ENCODE assay signal across 8 cellular contexts in the genomic region with DNA sequence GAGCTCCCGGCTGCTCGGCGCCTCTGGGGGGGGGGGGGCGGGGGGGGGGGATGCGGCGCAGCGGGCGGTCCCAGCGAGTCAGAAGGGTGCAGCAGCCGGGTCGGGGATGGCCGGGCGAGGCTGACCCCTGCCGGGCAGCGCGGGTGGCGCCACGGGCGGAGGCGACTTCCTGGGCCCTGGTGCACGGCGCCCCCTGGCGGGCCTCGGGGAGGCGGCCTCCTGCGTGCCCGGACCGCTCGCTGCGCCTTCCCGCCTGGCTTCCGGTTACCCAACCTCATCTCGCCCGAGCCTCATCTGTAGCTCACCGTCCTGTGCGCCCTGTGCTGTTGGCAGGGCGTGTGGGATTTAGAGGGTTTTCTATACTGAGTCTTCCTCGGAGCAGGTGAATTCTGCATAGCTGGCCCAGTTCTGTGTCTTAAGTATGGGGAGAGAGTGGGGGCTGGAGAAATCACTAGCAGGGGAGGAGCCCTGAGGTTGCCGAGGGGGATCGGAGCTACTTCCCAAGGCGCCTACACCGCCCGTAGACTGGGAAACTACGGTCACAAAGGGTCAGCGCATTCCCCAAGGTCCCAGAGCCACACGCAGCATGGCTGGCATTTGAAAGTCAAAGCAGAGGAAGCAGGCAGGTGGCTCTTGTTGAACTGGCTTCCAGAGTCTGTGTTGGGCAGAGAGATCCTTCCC. TPM values are rescaled to one million over a fixed set of nuclear protein-coding genes. Genes with fewer than 3 reads are reported as not detected.
DNase-seq lines count a peak whose midpoint lies in the region; ATAC-seq, FAIRE-seq and TF ChIP-seq lines count a peak whose summit lies in the region.

No MANE protein-coding gene starts in this region.

- peaks cover 30% of the 10 kb centered on the region for H3K27me3 Mint-ChIP-seq in WTC11 (ENCODE audit: low read depth)

- TF ChIP-seq CTCF in 22Rv1 (IDR thresholded peaks at IDR 0.05) (peak; percentile 98), WTC11 (IDR thresholded peaks at IDR 0.05) (peak; percentile 90), bronchial epithelial cell (IDR thresholded peaks at IDR 0.05; ENCODE audit: insufficient read depth, low read length, severe bottlenecking) (peak; percentile 94)

- no peaks in the 10 kb centered on the region for H3K9me3 Mint-ChIP-seq in WTC11

- H3K27ac Mint-ChIP-seq in WTC11, result no peak overlapping the region

- peak overlapping the region; percentile 43 for H3K4me3 ChIP-seq in bronchial epithelial cell (ENCODE audit: low read depth, low read length)

- CTCF ChIA-PET in WTC11 (lab: Charles Lee), result interaction anchor here (0.5 to 5.9 kb wide), 110 partner anchors 8 to 1258 kb away, joined by 3 to 268 read pairs (median 4); a partner anchor contains a TSS

- no peak for FAIRE-seq in bronchial epithelial cell (lab: Jason Lieb, UNC)

- POLR2A ChIA-PET in WTC11 (lab: Charles Lee), result interaction anchor here (0.6 kb wide), 1 partner anchor 132 kb away, joined by 4 read pairs; no protein-coding TSS in a partner anchor

- H3K36me3 Mint-ChIP-seq in WTC11, result no peaks in the 10 kb centered on the region

- DNase-seq in NCI-H1930 (lab: John Stamatoyannopoulos, UW), result peak; percentile 13 to 70
- DNase-seq in WTC11 (ENCODE audit: low spot score), result peak; percentile 86
- DNase-seq in bronchial epithelial cell (ENCODE audit: low read depth), result peak; percentile 72
- peak; percentile 89 for DNase-seq in iris pigment epithelial cell (ENCODE audit: low read depth)
- peak; percentile 67 for DNase-seq in smooth muscle cell of the brain vasculature (ENCODE audit: low read depth, low spot score)

- H3K36me3 ChIP-seq in bronchial epithelial cell (ENCODE audit: control insufficient read depth, insufficient read depth, low read length), result no peaks in the 10 kb centered on the region

- no peaks in the 10 kb centered on the region for H3K27me3 ChIP-seq in bronchial epithelial cell (ENCODE audit: control insufficient read depth, insufficient read depth, low read length)

- peak overlapping the region; percentile 66 for H3K4me3 Mint-ChIP-seq in WTC11

- H3K27ac ChIP-seq in 22Rv1, result no peak overlapping the region

- peaks cover 16% of the 10 kb centered on the region for H3K4me1 Mint-ChIP-seq in WTC11

- ATAC-seq in GM18498 (IDR thresholded peaks at IDR 0.05; ENCODE audit: unreplicated experiment), result peak; percentile 86
- ATAC-seq in HG02970 (IDR thresholded peaks at IDR 0.05; ENCODE audit: low FRiP score, unreplicated experiment), result peak; percentile 81
- ATAC-seq in WTC11, result peak; percentile 77

TF ChIP-seq in WTC11, 78 proteins besides CTCF, POLR2A, EP300 and RAD21 (continues in another document):
- TF ChIP-seq, protein P1, sequence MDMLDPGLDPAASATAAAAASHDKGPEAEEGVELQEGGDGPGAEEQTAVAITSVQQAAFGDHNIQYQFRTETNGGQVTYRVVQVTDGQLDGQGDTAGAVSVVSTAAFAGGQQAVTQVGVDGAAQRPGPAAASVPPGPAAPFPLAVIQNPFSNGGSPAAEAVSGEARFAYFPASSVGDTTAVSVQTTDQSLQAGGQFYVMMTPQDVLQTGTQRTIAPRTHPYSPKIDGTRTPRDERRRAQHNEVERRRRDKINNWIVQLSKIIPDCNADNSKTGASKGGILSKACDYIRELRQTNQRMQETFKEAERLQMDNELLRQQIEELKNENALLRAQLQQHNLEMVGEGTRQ (CRISPR knock-in tag; IDR thresholded peaks at IDR 0.05), result no peak
- TF ChIP-seq ZNF263 (CRISPR knock-in tag; IDR thresholded peaks at IDR 0.05; ENCODE audit: low read depth), result no peak
- TF ChIP-seq, protein P2, sequence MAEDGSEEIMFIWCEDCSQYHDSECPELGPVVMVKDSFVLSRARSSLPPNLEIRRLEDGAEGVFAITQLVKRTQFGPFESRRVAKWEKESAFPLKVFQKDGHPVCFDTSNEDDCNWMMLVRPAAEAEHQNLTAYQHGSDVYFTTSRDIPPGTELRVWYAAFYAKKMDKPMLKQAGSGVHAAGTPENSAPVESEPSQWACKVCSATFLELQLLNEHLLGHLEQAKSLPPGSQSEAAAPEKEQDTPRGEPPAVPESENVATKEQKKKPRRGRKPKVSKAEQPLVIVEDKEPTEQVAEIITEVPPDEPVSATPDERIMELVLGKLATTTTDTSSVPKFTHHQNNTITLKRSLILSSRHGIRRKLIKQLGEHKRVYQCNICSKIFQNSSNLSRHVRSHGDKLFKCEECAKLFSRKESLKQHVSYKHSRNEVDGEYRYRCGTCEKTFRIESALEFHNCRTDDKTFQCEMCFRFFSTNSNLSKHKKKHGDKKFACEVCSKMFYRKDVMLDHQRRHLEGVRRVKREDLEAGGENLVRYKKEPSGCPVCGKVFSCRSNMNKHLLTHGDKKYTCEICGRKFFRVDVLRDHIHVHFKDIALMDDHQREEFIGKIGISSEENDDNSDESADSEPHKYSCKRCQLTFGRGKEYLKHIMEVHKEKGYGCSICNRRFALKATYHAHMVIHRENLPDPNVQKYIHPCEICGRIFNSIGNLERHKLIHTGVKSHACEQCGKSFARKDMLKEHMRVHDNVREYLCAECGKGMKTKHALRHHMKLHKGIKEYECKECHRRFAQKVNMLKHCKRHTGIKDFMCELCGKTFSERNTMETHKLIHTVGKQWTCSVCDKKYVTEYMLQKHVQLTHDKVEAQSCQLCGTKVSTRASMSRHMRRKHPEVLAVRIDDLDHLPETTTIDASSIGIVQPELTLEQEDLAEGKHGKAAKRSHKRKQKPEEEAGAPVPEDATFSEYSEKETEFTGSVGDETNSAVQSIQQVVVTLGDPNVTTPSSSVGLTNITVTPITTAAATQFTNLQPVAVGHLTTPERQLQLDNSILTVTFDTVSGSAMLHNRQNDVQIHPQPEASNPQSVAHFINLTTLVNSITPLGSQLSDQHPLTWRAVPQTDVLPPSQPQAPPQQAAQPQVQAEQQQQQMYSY (CRISPR knock-in tag; IDR thresholded peaks at IDR 0.05), result no peak
- no peak for TF ChIP-seq EMX1 (CRISPR knock-in tag; IDR thresholded peaks at IDR 0.05)
- no peak for TF ChIP-seq ZBTB21 (CRISPR knock-in tag; IDR thresholded peaks at IDR 0.05; ENCODE audit: borderline replicate concordance)
- TF ChIP-seq SOX15 (CRISPR knock-in tag; IDR thresholded peaks at IDR 0.05), result no peak
- 0 out of 2 replicates have a peak, but pooled peaks have one; percentile 54 for TF ChIP-seq GABPB1 (CRISPR knock-in tag; IDR thresholded peaks at IDR 0.05)
- TF ChIP-seq, protein P3, sequence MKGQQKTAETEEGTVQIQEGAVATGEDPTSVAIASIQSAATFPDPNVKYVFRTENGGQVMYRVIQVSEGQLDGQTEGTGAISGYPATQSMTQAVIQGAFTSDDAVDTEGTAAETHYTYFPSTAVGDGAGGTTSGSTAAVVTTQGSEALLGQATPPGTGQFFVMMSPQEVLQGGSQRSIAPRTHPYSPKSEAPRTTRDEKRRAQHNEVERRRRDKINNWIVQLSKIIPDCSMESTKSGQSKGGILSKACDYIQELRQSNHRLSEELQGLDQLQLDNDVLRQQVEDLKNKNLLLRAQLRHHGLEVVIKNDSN (CRISPR knock-in tag; IDR thresholded peaks at IDR 0.05), result no peak
- no peak for TF ChIP-seq SMAD4 (CRISPR knock-in tag; IDR thresholded peaks at IDR 0.05)
- TF ChIP-seq ZNF219 (CRISPR knock-in tag; IDR thresholded peaks at IDR 0.05; ENCODE audit: borderline replicate concordance), result 0 out of 2 replicates have a peak, but pooled peaks have one; percentile 63
- TF ChIP-seq ZNF671 (CRISPR knock-in tag; IDR thresholded peaks at IDR 0.05), result no peak
- peak; percentile 75; the same call in 1 of the 2 replicates for TF ChIP-seq ETV6 (CRISPR knock-in tag; IDR thresholded peaks at IDR 0.05)
- TF ChIP-seq PRRX2 (CRISPR knock-in tag; IDR thresholded peaks at IDR 0.05), result no peak
- TF ChIP-seq, protein P4, sequence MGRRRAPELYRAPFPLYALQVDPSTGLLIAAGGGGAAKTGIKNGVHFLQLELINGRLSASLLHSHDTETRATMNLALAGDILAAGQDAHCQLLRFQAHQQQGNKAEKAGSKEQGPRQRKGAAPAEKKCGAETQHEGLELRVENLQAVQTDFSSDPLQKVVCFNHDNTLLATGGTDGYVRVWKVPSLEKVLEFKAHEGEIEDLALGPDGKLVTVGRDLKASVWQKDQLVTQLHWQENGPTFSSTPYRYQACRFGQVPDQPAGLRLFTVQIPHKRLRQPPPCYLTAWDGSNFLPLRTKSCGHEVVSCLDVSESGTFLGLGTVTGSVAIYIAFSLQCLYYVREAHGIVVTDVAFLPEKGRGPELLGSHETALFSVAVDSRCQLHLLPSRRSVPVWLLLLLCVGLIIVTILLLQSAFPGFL (CRISPR knock-in tag; IDR thresholded peaks at IDR 0.05; ENCODE audit: borderline replicate concordance), result no peak
- TF ChIP-seq ZNF423 (CRISPR knock-in tag; IDR thresholded peaks at IDR 0.05), result peak; percentile 93
- TF ChIP-seq JAZF1 (CRISPR knock-in tag; IDR thresholded peaks at IDR 0.05), result no peak
- TF ChIP-seq, protein P5, sequence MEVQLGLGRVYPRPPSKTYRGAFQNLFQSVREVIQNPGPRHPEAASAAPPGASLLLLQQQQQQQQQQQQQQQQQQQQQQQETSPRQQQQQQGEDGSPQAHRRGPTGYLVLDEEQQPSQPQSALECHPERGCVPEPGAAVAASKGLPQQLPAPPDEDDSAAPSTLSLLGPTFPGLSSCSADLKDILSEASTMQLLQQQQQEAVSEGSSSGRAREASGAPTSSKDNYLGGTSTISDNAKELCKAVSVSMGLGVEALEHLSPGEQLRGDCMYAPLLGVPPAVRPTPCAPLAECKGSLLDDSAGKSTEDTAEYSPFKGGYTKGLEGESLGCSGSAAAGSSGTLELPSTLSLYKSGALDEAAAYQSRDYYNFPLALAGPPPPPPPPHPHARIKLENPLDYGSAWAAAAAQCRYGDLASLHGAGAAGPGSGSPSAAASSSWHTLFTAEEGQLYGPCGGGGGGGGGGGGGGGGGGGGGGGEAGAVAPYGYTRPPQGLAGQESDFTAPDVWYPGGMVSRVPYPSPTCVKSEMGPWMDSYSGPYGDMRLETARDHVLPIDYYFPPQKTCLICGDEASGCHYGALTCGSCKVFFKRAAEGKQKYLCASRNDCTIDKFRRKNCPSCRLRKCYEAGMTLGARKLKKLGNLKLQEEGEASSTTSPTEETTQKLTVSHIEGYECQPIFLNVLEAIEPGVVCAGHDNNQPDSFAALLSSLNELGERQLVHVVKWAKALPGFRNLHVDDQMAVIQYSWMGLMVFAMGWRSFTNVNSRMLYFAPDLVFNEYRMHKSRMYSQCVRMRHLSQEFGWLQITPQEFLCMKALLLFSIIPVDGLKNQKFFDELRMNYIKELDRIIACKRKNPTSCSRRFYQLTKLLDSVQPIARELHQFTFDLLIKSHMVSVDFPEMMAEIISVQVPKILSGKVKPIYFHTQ (CRISPR knock-in tag; IDR thresholded peaks at IDR 0.05), result no peak

RNA-seq across cellular contexts. Expression of a gene that starts 28.3 kb away (rescaled TPM):
- total RNA-seq in WTC11 (2021), result 0.13 to 0.25 TPM (median 0.21 TPM) in 3 replicates
- total RNA-seq in bronchial epithelial cell, result under 0.01 TPM in 2 replicates

RNA-seq across cellular contexts. Expression of a gene that starts 51.5 kb away (rescaled TPM):
- 8.2 to 8.6 TPM (median 8.3 TPM) in 3 replicates for total RNA-seq in WTC11 (2021)
- 4.9 and 9.0 TPM in 2 replicates for total RNA-seq in bronchial epithelial cell
